1 cellular context compared by ENCODE assay signal in genomic region chr22:17164392-17165024, GRCh38.
TF ChIP-seq lines count a peak whose summit lies in the region.

No MANE protein-coding gene starts in this region.

TF ChIP-seq in K562, 482 proteins besides CTCF, POLR2A, EP300 and RAD21:
- no peak for TF ChIP-seq RAD51 (IDR thresholded peaks at IDR 0.05; ENCODE audit: borderline replicate concordance, low read depth)
